1 cellular context compared by ENCODE assay signal in the genomic region with DNA sequence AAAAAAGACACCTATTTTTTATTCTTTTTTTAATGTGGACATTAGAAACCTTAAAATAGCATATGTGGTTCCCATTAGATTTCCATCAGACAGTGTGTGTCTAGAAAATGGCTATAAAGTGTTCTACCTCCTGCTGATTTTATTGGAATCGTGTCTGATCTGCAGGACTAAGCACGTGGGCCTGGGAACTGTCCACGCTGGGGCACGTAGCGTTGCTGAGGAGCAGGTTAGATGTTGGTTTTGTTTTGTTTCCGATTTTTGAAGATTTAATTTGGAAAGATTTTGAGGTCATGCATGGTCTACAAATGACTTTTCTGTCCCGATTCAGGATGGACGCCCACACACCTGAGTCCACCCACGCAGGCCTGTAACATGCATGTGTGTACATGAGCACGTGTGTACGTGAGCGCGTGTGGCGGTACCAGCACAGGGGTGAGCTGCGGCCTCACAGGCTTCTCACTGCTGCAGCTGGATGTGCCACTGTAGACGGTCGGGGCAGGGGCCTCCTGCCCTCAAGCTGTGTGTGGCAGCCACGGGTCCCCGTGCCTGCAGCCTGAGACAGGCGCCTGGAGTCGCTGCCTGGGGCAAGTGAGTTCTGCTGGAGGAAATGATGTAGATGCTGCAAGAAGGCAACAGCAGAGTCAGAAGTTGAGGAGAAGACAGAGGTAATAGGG.
TF ChIP-seq lines count a peak whose summit lies in the region.

No MANE protein-coding gene starts in this region.

TF ChIP-seq in H1, 55 proteins besides CTCF, POLR2A, EP300 and RAD21:
- no peak for TF ChIP-seq CHD2 (IDR thresholded peaks at IDR 0.05; ENCODE audit: low read length)
- TF ChIP-seq BCL11A (IDR thresholded peaks at IDR 0.05; ENCODE audit: low read depth in 2 of 2, low read length in 2 of 2) = no peak
- TF ChIP-seq SIRT6 (IDR thresholded peaks at IDR 0.05; ENCODE audit: low read length) = no peak
